In genomic region chr18:59423251-59423650, GRCh38 we compare ENCODE assay signal across 1 cellular context.
TF ChIP-seq lines count a peak whose summit lies in the region.

No MANE protein-coding gene starts in this region.

TF ChIP-seq in IMR-90, 13 proteins besides CTCF, POLR2A, EP300 and RAD21 (continued from another document):
- TF ChIP-seq SMC3 (IDR thresholded peaks at IDR 0.05; ENCODE audit: low read depth, low read length) = no peak
- no peak for TF ChIP-seq RCOR1 (IDR thresholded peaks at IDR 0.05; ENCODE audit: insufficient replicate concordance, low read length)
- no peak for TF ChIP-seq BHLHE40 (IDR thresholded peaks at IDR 0.05; ENCODE audit: low read depth, low read length)
- TF ChIP-seq MXI1 (IDR thresholded peaks at IDR 0.05; ENCODE audit: borderline replicate concordance, low read depth, low read length) = no peak
- TF ChIP-seq MAZ (IDR thresholded peaks at IDR 0.05; ENCODE audit: borderline replicate concordance, low read depth, low read length) = no peak
- no peak for TF ChIP-seq USF2 (IDR thresholded peaks at IDR 0.05; ENCODE audit: low read depth, low read length)
